ENCODE assay signal across 16 cellular contexts in genomic region chr11:20991471-20991870, GRCh38.
DNase-seq lines count a peak whose midpoint lies in the region; TF ChIP-seq lines count a peak whose summit lies in the region.
"Had no signal": no experiment of that assay in that cellular context is flagged by ENCODE, and none has a peak within 500 bp of the region (broad histone marks: within the 10 kb centered on the region; RNA-seq: fewer than 3 reads in every experiment).

No MANE protein-coding gene starts in this region.

- no peak for TF ChIP-seq EP300 in transverse colon (IDR thresholded peaks at IDR 0.05; ENCODE audit: low read depth)

- intact Hi-C loops in transverse colon (cut with DNase I; ENCODE audit: low total_unique reads) = no loop called here

- DNase-seq in NCI-H1105 treated with DMSO at 0.1 percent for 48 hours (lab: John Stamatoyannopoulos, UW) = peak; percentile 6
- no peak for DNase-seq in NCI-H1105 (lab: John Stamatoyannopoulos, UW)
- DNase-seq in NCI-H345 (lab: John Stamatoyannopoulos, UW) = peak; percentile 8
- no peak for DNase-seq in NCI-H345 treated with DMSO at 0.1 percent for 48 hours (lab: John Stamatoyannopoulos, UW; ENCODE audit: unreplicated experiment)
- DNase-seq in transverse colon = no peak
- DNase-seq: AML-193; Caco-2; Calu3; CD4-positive, alpha-beta T cell; CD8-positive, alpha-beta T cell; DMS79 treated with DMSO at 0.1 percent for 48 hours; GF-D8 had no signal

- H3K36me3 ChIP-seq in transverse colon = no peaks in the 10 kb centered on the region
- H3K36me3 ChIP-seq: BLaER1 treated with 17β-estradiol and CSF1 and Interleukin-3, amounts not matched to agents 10 nM and 100 nM had no signal

- H3K27me3 ChIP-seq in transverse colon = no peaks in the 10 kb centered on the region
- H3K27me3 ChIP-seq: BLaER1 treated with 17β-estradiol and CSF1 and Interleukin-3, amounts not matched to agents 10 nM and 100 nM had no signal

- no peak overlapping the region for H3K27ac ChIP-seq in transverse colon
- H3K27ac ChIP-seq: 22Rv1; A549; BLaER1 treated with 17β-estradiol and CSF1 and Interleukin-3, amounts not matched to agents 10 nM and 100 nM; C4-2B had no signal

- no peaks in the 10 kb centered on the region for H3K9me3 ChIP-seq in transverse colon
- H3K9me3 ChIP-seq: A549, Caco-2 had no signal

- WGBS in transverse colon (ENCODE audit: low coverage in 1 of 2), 2 donors = 64 to 72% methylated on average over 6 of the region's 6 CpGs

- H3K4me1 ChIP-seq in transverse colon = no peaks in the 10 kb centered on the region
- H3K4me1 ChIP-seq: A549, Caco-2 had no signal

- H3K4me3 ChIP-seq in transverse colon = no peak overlapping the region
- H3K4me3 ChIP-seq: A549; BLaER1 treated with 17β-estradiol and CSF1 and Interleukin-3, amounts not matched to agents 10 nM and 100 nM had no signal

- TF ChIP-seq POLR2A in transverse colon (IDR thresholded peaks at IDR 0.05) = no peak

- in situ Hi-C loops in transverse colon (cut with MboI; ENCODE audit: low pct_ligation_motif_present in 1 of 4, low pct_unique_long_range_greater_than_20kb in 1 of 4, low sequenced_read_pairs in 3 of 4) = no loop called here

- TF ChIP-seq CTCF in transverse colon (IDR thresholded peaks at IDR 0.05) = no peak

Comparison
In these comparisons a context has a peak if more than half of its experiments do, and no peak if none do; other contexts are left out.
1. DNase-seq: peak in NCI-H1105 treated with DMSO at 0.1 percent for 48 hours (single experiment) and NCI-H345 (single experiment); none in NCI-H1105 (single experiment), NCI-H345 treated with DMSO at 0.1 percent for 48 hours (single experiment) and transverse colon (single experiment).